8 cellular contexts compared by ENCODE assay signal in genomic region chr6:17986656-17987575, GRCh38. TPM values are rescaled to one million over a fixed set of nuclear protein-coding genes. Genes with fewer than 3 reads are reported as not detected.
DNase-seq lines count a peak whose midpoint lies in the region; ATAC-seq and TF ChIP-seq lines count a peak whose summit lies in the region.

No MANE protein-coding gene starts in this region.

- peaks cover 6 to 10% of the 10 kb centered on the region in 2 donors for H3K4me1 Mint-ChIP-seq in effector memory CD8-positive, alpha-beta T cell (ENCODE audit: low read depth in 2 of 2)

- peaks cover 4% of the 10 kb centered on the region for H3K36me3 Mint-ChIP-seq in effector memory CD8-positive, alpha-beta T cell (ENCODE audit: insufficient read depth)

- TF ChIP-seq CTCF in SK-N-SH (IDR thresholded peaks at IDR 0.05) (no peak), lower lobe of right lung (IDR thresholded peaks at IDR 0.05) (no peak)

- CTCF ChIA-PET in SK-N-SH (lab: Yijun Ruan, JAX) = interaction anchor here (1.1 to 1.3 kb wide), 3 partner anchors 22 to 130 kb away, joined by 3 to 4 read pairs (median 3); no protein-coding TSS in a partner anchor

- peaks cover 57% of the 10 kb centered on the region for H3K79me2 ChIP-seq in SK-N-SH (ENCODE audit: insufficient read depth)

- no peak for TF ChIP-seq RAD21 in SK-N-SH (IDR thresholded peaks at IDR 0.05; ENCODE audit: low read length)

- H3F3A ChIP-seq in SK-N-SH (replicated peaks; ENCODE audit: insufficient read depth) = peaks cover 20% of the 10 kb centered on the region

- H3K27ac ChIP-seq in SK-N-SH (ENCODE audit: low read depth in 2 of 2, low read length in 1 of 2) (peak overlapping the region; percentile 85 to 87), lower lobe of right lung (peak overlapping the region; percentile 84)

- H3K27me3 Mint-ChIP-seq in effector memory CD8-positive, alpha-beta T cell = peaks cover 40 to 72% of the 10 kb centered on the region in 2 donors

- TF ChIP-seq EP300 in SK-N-SH (IDR thresholded peaks at IDR 0.05; ENCODE audit: borderline replicate concordance in 1 of 2, low read depth in 1 of 2, low read length in 1 of 2) = no peak

- H3K27me3 ChIP-seq in SK-N-SH (ENCODE audit: insufficient read depth) = no peaks in the 10 kb centered on the region
- no peaks in the 10 kb centered on the region for H3K27me3 ChIP-seq in lower lobe of right lung (ENCODE audit: low read depth)

- peaks cover 27% of the 10 kb centered on the region for H4K20me1 ChIP-seq in SK-N-SH (ENCODE audit: insufficient read depth)

- H3K9me3 Mint-ChIP-seq in effector memory CD8-positive, alpha-beta T cell = no peaks in the 10 kb centered on the region

- no peak overlapping the region for H3K27ac Mint-ChIP-seq in effector memory CD8-positive, alpha-beta T cell

- H3K4me2 ChIP-seq in SK-N-SH = peak overlapping the region; percentile 92

- no peaks in the 10 kb centered on the region for H3K9me3 ChIP-seq in SK-N-SH
- H3K9me3 ChIP-seq in lower lobe of right lung = no peaks in the 10 kb centered on the region

- H3K36me3 ChIP-seq in SK-N-SH (replicated peaks in 1 of 2; ENCODE audit: control insufficient read depth in 1 of 2, insufficient read depth in 2 of 2, low read length in 1 of 2) (peaks cover 0 to 13% of the 10 kb centered on the region in 2 experiments), lower lobe of right lung (no peaks in the 10 kb centered on the region)

- intact Hi-C loops in lower lobe of right lung (cut with DNase I) = loop anchor here (10.0 kb wide), 1 partner anchor 142 kb away; no protein-coding TSS in a partner anchor

- peak overlapping the region; percentile 92 for H3K9ac ChIP-seq in SK-N-SH

- H3K9me2 ChIP-seq in SK-N-SH = no peaks in the 10 kb centered on the region

- peaks cover 5 to 7% of the 10 kb centered on the region in 2 experiments for H3K4me1 ChIP-seq in SK-N-SH (ENCODE audit: control insufficient read depth in 1 of 2, insufficient read depth in 2 of 2, low read depth in 1 of 2, low read length in 1 of 2)
- H3K4me1 ChIP-seq in lower lobe of right lung = peaks cover 38% of the 10 kb centered on the region

- peak overlapping the region; percentile 62 to 66 for H3K4me3 Mint-ChIP-seq in effector memory CD8-positive, alpha-beta T cell

- ATAC-seq in GM19395 (IDR thresholded peaks at IDR 0.05; ENCODE audit: unreplicated experiment) = peak; percentile 22
- ATAC-seq in HG03460 (IDR thresholded peaks at IDR 0.05; ENCODE audit: unreplicated experiment) = peak; percentile 23
- ATAC-seq in effector memory CD8-positive, alpha-beta T cell (replicated peaks) = peak; percentile 24
- peak; percentile 63 to 69 for ATAC-seq in lower lobe of right lung

- POLR2A ChIA-PET in SK-N-SH (lab: Yijun Ruan, JAX) = interaction anchor here (0.5 to 1.5 kb wide), 3 partner anchors 12 to 266 kb away, joined by 3 to 4 read pairs (median 3); no protein-coding TSS in a partner anchor

- 2% methylated on average over 20 of the region's 92 CpGs for WGBS in SK-N-SH (ENCODE audit: low lambda C conversion rate)

- DNase-seq in DMS 273 (lab: John Stamatoyannopoulos, UW; ENCODE audit: unreplicated experiment) = peak; percentile 84
- peak; percentile 83 for DNase-seq in SK-N-SH
- peak in 1 of 3 experiments; percentile 3 for DNase-seq in effector memory CD8-positive, alpha-beta T cell
- DNase-seq in lower lobe of right lung = peak; percentile 82
- peak; percentile 72 for DNase-seq in superior temporal gyrus (ENCODE audit: extremely low spot score)
- no peak for DNase-seq in activated gamma-delta T cell (lab: John Stamatoyannopoulos, UW)

- H3K4me3 ChIP-seq in SK-N-SH (ENCODE audit: low read depth in 2 of 2, low read length in 1 of 2) (peak overlapping the region; percentile 69 to 77), lower lobe of right lung (peak overlapping the region; percentile 69)

- peak overlapping the region; percentile 86; the same call in 1 of the 2 replicates for H2AFZ ChIP-seq in SK-N-SH (ENCODE audit: low read depth)

TF ChIP-seq in SK-N-SH, 30 proteins besides CTCF, POLR2A, EP300 and RAD21:
- TF ChIP-seq FOXM1 (IDR thresholded peaks at IDR 0.05; ENCODE audit: low read depth) (no peak), YY1 (IDR thresholded peaks at IDR 0.05; ENCODE audit: low read depth) (peak; percentile 13; the same call in 1 of the 2 replicates), RXRA (IDR thresholded peaks at IDR 0.05; ENCODE audit: borderline replicate concordance, low read depth) (no peak), CHD2 (IDR thresholded peaks at IDR 0.05; ENCODE audit: low read length, partially characterized antibody) (peak; percentile 47)

RNA-seq across cellular contexts. Expression of gene KIF13A, which starts 0.5 kb away (rescaled TPM):
- polyA plus RNA-seq in SK-N-SH (2012; rRNA removed) = 18.2 and 23.1 TPM in 2 replicates
- polyA plus RNA-seq in SK-N-SH (2012; cell fraction: cytosol; rRNA removed) = 20.1 and 21.5 TPM in 2 replicates
- polyA plus RNA-seq in SK-N-SH (2012; cell fraction: nucleus; rRNA removed) = 14.1 and 23.0 TPM in 2 replicates
- total RNA-seq in lower lobe of right lung = 55.2 TPM
